6 cellular contexts compared by ENCODE assay signal in genomic region chrX:154388094-154388493, GRCh38. TPM values are rescaled to one million over a fixed set of nuclear protein-coding genes. Genes with fewer than 3 reads are reported as not detected.
DNase-seq lines count a peak whose midpoint lies in the region; ATAC-seq, FAIRE-seq and TF ChIP-seq lines count a peak whose summit lies in the region.
"Not testable (repeated sequence)": the region's sequence is repeated elsewhere in the genome, so short reads cannot be mapped to it uniquely, and the experiment has no call there.

No MANE protein-coding gene starts in this region.

- not testable (repeated sequence) for H3K27me3 Mint-ChIP-seq in activated naive CD8-positive, alpha-beta T cell treated with anti-CD3 and anti-CD28 coated beads, Interleukin-2, amount 10 ng/mL, durations not matched to agents 7 days and 5 days; stimulated activated naive CD8-positive, alpha-beta T cell treated with anti-CD3 and anti-CD28 coated beads, Interleukin-15, amount 100 ng/mL, for 72 hours

- FAIRE-seq in keratinocyte (lab: Jason Lieb, UNC): peak; percentile 9

- dilution Hi-C loops in keratinocyte (cut with MboI; ENCODE audit: extremely low pct_ligation_motif_present, low sequenced_read_pairs): not testable (repeated sequence)

- H3K9ac ChIP-seq in keratinocyte (ENCODE audit: control insufficient read depth, extremely low read depth, insufficient read depth, low read length): not testable (repeated sequence)

- ATAC-seq in GM18867 (IDR thresholded peaks at IDR 0.05; ENCODE audit: unreplicated experiment) (peak; percentile 30), GM21786 (IDR thresholded peaks at IDR 0.05; ENCODE audit: unreplicated experiment) (peak; percentile 28), HG03565 (IDR thresholded peaks at IDR 0.05; ENCODE audit: unreplicated experiment) (peak; percentile 25)
- peak; percentile 20 for ATAC-seq in activated naive CD8-positive, alpha-beta T cell treated with anti-CD3 and anti-CD28 coated beads, Interleukin-2, amount 10 ng/mL, durations not matched to agents 7 days and 5 days (ENCODE audit: low read depth)
- peak; percentile 61 for ATAC-seq in stimulated activated naive CD8-positive, alpha-beta T cell treated with anti-CD3 and anti-CD28 coated beads, Interleukin-15, amount 100 ng/mL, for 72 hours

- H3K36me3 Mint-ChIP-seq in activated naive CD8-positive, alpha-beta T cell treated with anti-CD3 and anti-CD28 coated beads, Interleukin-2, amount 10 ng/mL, durations not matched to agents 7 days and 5 days: not testable (repeated sequence)

- not testable (repeated sequence) for DNase-seq in activated naive CD8-positive, alpha-beta T cell treated with anti-CD3 and anti-CD28 coated beads, Interleukin-2, amount 10 ng/mL, durations not matched to agents 7 days and 5 days; keratinocyte (ENCODE audit: low read depth, low spot score); stimulated activated naive CD8-positive, alpha-beta T cell treated with anti-CD3 and anti-CD28 coated beads, Interleukin-15, amount 100 ng/mL, for 72 hours

- not testable (repeated sequence) for H3K9me1 ChIP-seq in keratinocyte (ENCODE audit: control insufficient read depth, extremely low read depth, insufficient read depth, low read length)

- H3K4me1 ChIP-seq in keratinocyte (ENCODE audit: control insufficient read depth, extremely low read depth, insufficient read depth, low read length): not testable (repeated sequence)

- not testable (repeated sequence) for H3K79me2 ChIP-seq in keratinocyte (ENCODE audit: control insufficient read depth, insufficient read depth, low read length)

- POLR2A ChIA-PET in activated naive CD8-positive, alpha-beta T cell treated with anti-CD3 and anti-CD28 coated beads, Interleukin-2, amount 10 ng/mL, durations not matched to agents 7 days and 5 days (lab: Charles Lee): not testable (repeated sequence)

- H3K4me2 ChIP-seq in keratinocyte (ENCODE audit: control insufficient read depth, extremely low read depth, insufficient read depth, low read depth, low read length): not testable (repeated sequence)

- not testable (repeated sequence) for H3K9me3 Mint-ChIP-seq in activated naive CD8-positive, alpha-beta T cell treated with anti-CD3 and anti-CD28 coated beads, Interleukin-2, amount 10 ng/mL, durations not matched to agents 7 days and 5 days; stimulated activated naive CD8-positive, alpha-beta T cell treated with anti-CD3 and anti-CD28 coated beads, Interleukin-15, amount 100 ng/mL, for 72 hours

- not testable (repeated sequence) for H3K4me3 Mint-ChIP-seq in activated naive CD8-positive, alpha-beta T cell treated with anti-CD3 and anti-CD28 coated beads, Interleukin-2, amount 10 ng/mL, durations not matched to agents 7 days and 5 days; stimulated activated naive CD8-positive, alpha-beta T cell treated with anti-CD3 and anti-CD28 coated beads, Interleukin-15, amount 100 ng/mL, for 72 hours

- not testable (repeated sequence) for H4K20me1 ChIP-seq in keratinocyte (ENCODE audit: control insufficient read depth, extremely low read depth, insufficient read depth, low read length)

- H3K27ac Mint-ChIP-seq in activated naive CD8-positive, alpha-beta T cell treated with anti-CD3 and anti-CD28 coated beads, Interleukin-2, amount 10 ng/mL, durations not matched to agents 7 days and 5 days; stimulated activated naive CD8-positive, alpha-beta T cell treated with anti-CD3 and anti-CD28 coated beads, Interleukin-15, amount 100 ng/mL, for 72 hours: not testable (repeated sequence)

- not testable (repeated sequence) for H3K4me3 ChIP-seq in keratinocyte (ENCODE audit: control insufficient read depth in 2 of 3, extremely low read depth in 1 of 3, insufficient read depth in 2 of 3, low read depth in 1 of 3, low read length in 3 of 3)

- H3K27me3 ChIP-seq in keratinocyte (ENCODE audit: control insufficient read depth, extremely low read depth, insufficient read depth, low read length): not testable (repeated sequence)

- H3K36me3 ChIP-seq in keratinocyte (ENCODE audit: control insufficient read depth in 2 of 2, extremely low read depth in 1 of 2, insufficient read depth in 2 of 2, low read length in 2 of 2): not testable (repeated sequence)

- not testable (repeated sequence) for H3K9me3 ChIP-seq in keratinocyte (ENCODE audit: control insufficient read depth, low read depth, low read length)

- not testable (repeated sequence) for H3K4me1 Mint-ChIP-seq in activated naive CD8-positive, alpha-beta T cell treated with anti-CD3 and anti-CD28 coated beads, Interleukin-2, amount 10 ng/mL, durations not matched to agents 7 days and 5 days
- H3K4me1 Mint-ChIP-seq in stimulated activated naive CD8-positive, alpha-beta T cell treated with anti-CD3 and anti-CD28 coated beads, Interleukin-15, amount 100 ng/mL, for 72 hours: peaks cover 16% of the 10 kb centered on the region

- H3K27ac ChIP-seq in keratinocyte (ENCODE audit: control insufficient read depth, insufficient read depth, low read length): not testable (repeated sequence)

- not testable (repeated sequence) for TF ChIP-seq CTCF in keratinocyte (optimal IDR thresholded peaks at IDR 0.05 in 1 of 3, IDR thresholded peaks at IDR 0.05 in 1 of 3, conservative IDR thresholded peaks at IDR 0.05 in 1 of 3; ENCODE audit: extremely low read depth in 1 of 3, insufficient read depth in 2 of 3, low read length in 3 of 3)

- not testable (repeated sequence) for H2AFZ ChIP-seq in keratinocyte (ENCODE audit: control insufficient read depth, low read length)

RNA-seq across cellular contexts. Expression of gene EMD, which starts 9.0 kb away (rescaled TPM):
- 10 to 100 TPM; 66.1 to 68.1 TPM for total RNA-seq in activated naive CD8-positive, alpha-beta T cell treated with anti-CD3 and anti-CD28 coated beads, Interleukin-2, amount 10 ng/mL, durations not matched to agents 7 days and 5 days
- polyA plus RNA-seq in keratinocyte: 32.7 to 65.5 TPM (median 36.9 TPM) in 3 replicates
- polyA plus RNA-seq in keratinocyte (2011; ENCODE audit: low read depth): 79.2 TPM
- polyA plus RNA-seq in keratinocyte (2011; cell fraction: cytosol; rRNA removed): 47.2 and 58.9 TPM in 2 replicates
- 33.4 and 47.2 TPM in 2 replicates for polyA plus RNA-seq in keratinocyte (2011; cell fraction: nucleus; rRNA removed)
- 56.8 and 66.0 TPM in 2 replicates for polyA plus RNA-seq in keratinocyte (2012; ENCODE audit: low replicate concordance)
- 34.3 to 75.7 TPM (median 42.5 TPM) in 3 replicates for polyA minus RNA-seq in keratinocyte
- 49.1 TPM for polyA minus RNA-seq in keratinocyte (2011; cell fraction: cytosol; rRNA and poly(A)+ RNA removed)
- 7.7 and 12.9 TPM in 2 replicates for polyA minus RNA-seq in keratinocyte (2011; cell fraction: nucleus; rRNA and poly(A)+ RNA removed)

RNA-seq across cellular contexts. Expression of gene RPL10, which starts 10.1 kb away (rescaled TPM):
- total RNA-seq in activated naive CD8-positive, alpha-beta T cell treated with anti-CD3 and anti-CD28 coated beads, Interleukin-2, amount 10 ng/mL, durations not matched to agents 7 days and 5 days: 1,000 to 10,000 TPM; 2,867 to 2,975 TPM
- polyA plus RNA-seq in keratinocyte: 2,926 to 3,552 TPM (median 3,414 TPM) in 3 replicates
- 352 TPM for polyA plus RNA-seq in keratinocyte (2011; ENCODE audit: low read depth)
- 2,144 and 3,499 TPM in 2 replicates for polyA plus RNA-seq in keratinocyte (2011; cell fraction: cytosol; rRNA removed)
- polyA plus RNA-seq in keratinocyte (2011; cell fraction: nucleus; rRNA removed): 867 and 1,022 TPM in 2 replicates
- 3,096 and 4,173 TPM in 2 replicates for polyA plus RNA-seq in keratinocyte (2012; ENCODE audit: low replicate concordance)
- 1,111 to 1,756 TPM (median 1,179 TPM) in 3 replicates for polyA minus RNA-seq in keratinocyte
- polyA minus RNA-seq in keratinocyte (2011; cell fraction: cytosol; rRNA and poly(A)+ RNA removed): 1,700 TPM
- 302 and 306 TPM in 2 replicates for polyA minus RNA-seq in keratinocyte (2011; cell fraction: nucleus; rRNA and poly(A)+ RNA removed)

RNA-seq across cellular contexts. Expression of gene FLNA, which starts 13.7 kb away (rescaled TPM):
- total RNA-seq in activated naive CD8-positive, alpha-beta T cell treated with anti-CD3 and anti-CD28 coated beads, Interleukin-2, amount 10 ng/mL, durations not matched to agents 7 days and 5 days: 100 to 1,000 TPM; 985 to 994 TPM
- 245 to 536 TPM (median 343 TPM) in 3 replicates for polyA plus RNA-seq in keratinocyte
- polyA plus RNA-seq in keratinocyte (2011; ENCODE audit: low read depth): 485 TPM
- 280 and 468 TPM in 2 replicates for polyA plus RNA-seq in keratinocyte (2011; cell fraction: cytosol; rRNA removed)
- 1,141 and 1,630 TPM in 2 replicates for polyA plus RNA-seq in keratinocyte (2011; cell fraction: nucleus; rRNA removed)
- 394 and 1,275 TPM in 2 replicates for polyA plus RNA-seq in keratinocyte (2012; ENCODE audit: low replicate concordance)
- 1,978 to 4,803 TPM (median 1,982 TPM) in 3 replicates for polyA minus RNA-seq in keratinocyte
- 2,589 TPM for polyA minus RNA-seq in keratinocyte (2011; cell fraction: cytosol; rRNA and poly(A)+ RNA removed)
- polyA minus RNA-seq in keratinocyte (2011; cell fraction: nucleus; rRNA and poly(A)+ RNA removed): 2,257 and 2,338 TPM in 2 replicates

RNA-seq across cellular contexts. Expression of gene DNASE1L1, which starts 21.0 kb away (rescaled TPM):
- 10 to 100 TPM; 20.5 to 26.2 TPM for total RNA-seq in activated naive CD8-positive, alpha-beta T cell treated with anti-CD3 and anti-CD28 coated beads, Interleukin-2, amount 10 ng/mL, durations not matched to agents 7 days and 5 days
- polyA plus RNA-seq in keratinocyte: 16.7 to 37.6 TPM (median 17.1 TPM) in 3 replicates
- 3.3 TPM for polyA plus RNA-seq in keratinocyte (2011; ENCODE audit: low read depth)
- 17.5 and 29.0 TPM in 2 replicates for polyA plus RNA-seq in keratinocyte (2011; cell fraction: cytosol; rRNA removed)
- 26.2 and 31.3 TPM in 2 replicates for polyA plus RNA-seq in keratinocyte (2011; cell fraction: nucleus; rRNA removed)
- polyA plus RNA-seq in keratinocyte (2012; ENCODE audit: low replicate concordance): 16.0 and 24.6 TPM in 2 replicates
- 19.7 to 50.7 TPM (median 32.4 TPM) in 3 replicates for polyA minus RNA-seq in keratinocyte
- 21.1 TPM for polyA minus RNA-seq in keratinocyte (2011; cell fraction: cytosol; rRNA and poly(A)+ RNA removed)
- 15.4 and 18.8 TPM in 2 replicates for polyA minus RNA-seq in keratinocyte (2011; cell fraction: nucleus; rRNA and poly(A)+ RNA removed)

RNA-seq across cellular contexts. Expression of gene TAFAZZIN, which starts 23.2 kb away (rescaled TPM):
- total RNA-seq in activated naive CD8-positive, alpha-beta T cell treated with anti-CD3 and anti-CD28 coated beads, Interleukin-2, amount 10 ng/mL, durations not matched to agents 7 days and 5 days: 10 to 100 TPM; 94.7 to 95.3 TPM
- 16.3 to 20.6 TPM (median 19.9 TPM) in 3 replicates for polyA plus RNA-seq in keratinocyte
- 15.0 TPM for polyA plus RNA-seq in keratinocyte (2011; ENCODE audit: low read depth)
- 8.1 and 12.4 TPM in 2 replicates for polyA plus RNA-seq in keratinocyte (2011; cell fraction: cytosol; rRNA removed)
- 75.8 and 107 TPM in 2 replicates for polyA plus RNA-seq in keratinocyte (2011; cell fraction: nucleus; rRNA removed)
- polyA plus RNA-seq in keratinocyte (2012; ENCODE audit: low replicate concordance): 17.7 and 25.9 TPM in 2 replicates
- 13.2 to 20.5 TPM (median 19.7 TPM) in 3 replicates for polyA minus RNA-seq in keratinocyte
- 15.3 TPM for polyA minus RNA-seq in keratinocyte (2011; cell fraction: cytosol; rRNA and poly(A)+ RNA removed)
- 21.4 and 26.4 TPM in 2 replicates for polyA minus RNA-seq in keratinocyte (2011; cell fraction: nucleus; rRNA and poly(A)+ RNA removed)
